Comparison of ENCODE assay signal across 1 cellular context in the genomic region with DNA sequence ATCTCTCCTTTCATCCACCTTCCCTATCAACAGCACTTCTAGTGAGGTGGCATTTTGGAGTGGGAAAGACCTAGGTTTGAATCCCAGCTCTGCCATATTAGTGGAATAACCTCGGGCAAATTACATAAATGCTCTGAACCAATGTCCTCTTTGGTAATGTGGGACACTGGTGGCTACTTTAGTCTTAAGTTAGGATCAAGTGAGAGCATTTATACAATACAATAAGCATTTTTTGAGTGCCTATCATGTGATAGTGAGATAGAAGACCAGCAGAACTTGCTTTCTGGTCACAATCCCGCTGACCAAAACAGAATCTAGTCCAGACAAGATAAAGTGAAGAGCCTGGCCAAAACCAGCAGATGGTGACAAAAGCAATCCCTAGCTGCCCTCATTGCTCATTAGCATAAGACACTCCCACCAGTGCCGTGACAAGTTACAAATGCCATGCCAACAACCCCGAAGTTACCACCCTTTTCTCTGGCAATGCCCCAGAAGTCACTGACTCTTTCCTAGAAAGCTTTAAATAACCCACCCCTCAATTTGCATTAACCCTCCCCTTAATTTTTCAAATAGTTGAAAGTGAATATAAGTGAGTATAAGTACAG.
TF ChIP-seq lines count a peak whose summit lies in the region.

No MANE protein-coding gene starts in this region.

TF ChIP-seq in HCT116, 20 proteins besides CTCF, POLR2A, EP300 and RAD21 (continued from another document):
- no peak for TF ChIP-seq CBX3 (IDR thresholded peaks at IDR 0.05; ENCODE audit: low read depth)
- no peak for TF ChIP-seq EGR1 (IDR thresholded peaks at IDR 0.05; ENCODE audit: low read depth)
- TF ChIP-seq CEBPB (IDR thresholded peaks at IDR 0.05; ENCODE audit: low read depth), result no peak
- no peak for TF ChIP-seq ELF1 (IDR thresholded peaks at IDR 0.05; ENCODE audit: borderline replicate concordance, low read depth)
- TF ChIP-seq, protein P1, sequence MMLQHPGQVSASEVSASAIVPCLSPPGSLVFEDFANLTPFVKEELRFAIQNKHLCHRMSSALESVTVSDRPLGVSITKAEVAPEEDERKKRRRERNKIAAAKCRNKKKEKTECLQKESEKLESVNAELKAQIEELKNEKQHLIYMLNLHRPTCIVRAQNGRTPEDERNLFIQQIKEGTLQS (IDR thresholded peaks at IDR 0.05), result no peak
- no peak for TF ChIP-seq ZNF274 (IDR thresholded peaks at IDR 0.05; ENCODE audit: low read depth, low read length)
- TF ChIP-seq JUND (IDR thresholded peaks at IDR 0.05), result no peak
- TF ChIP-seq, protein P2, sequence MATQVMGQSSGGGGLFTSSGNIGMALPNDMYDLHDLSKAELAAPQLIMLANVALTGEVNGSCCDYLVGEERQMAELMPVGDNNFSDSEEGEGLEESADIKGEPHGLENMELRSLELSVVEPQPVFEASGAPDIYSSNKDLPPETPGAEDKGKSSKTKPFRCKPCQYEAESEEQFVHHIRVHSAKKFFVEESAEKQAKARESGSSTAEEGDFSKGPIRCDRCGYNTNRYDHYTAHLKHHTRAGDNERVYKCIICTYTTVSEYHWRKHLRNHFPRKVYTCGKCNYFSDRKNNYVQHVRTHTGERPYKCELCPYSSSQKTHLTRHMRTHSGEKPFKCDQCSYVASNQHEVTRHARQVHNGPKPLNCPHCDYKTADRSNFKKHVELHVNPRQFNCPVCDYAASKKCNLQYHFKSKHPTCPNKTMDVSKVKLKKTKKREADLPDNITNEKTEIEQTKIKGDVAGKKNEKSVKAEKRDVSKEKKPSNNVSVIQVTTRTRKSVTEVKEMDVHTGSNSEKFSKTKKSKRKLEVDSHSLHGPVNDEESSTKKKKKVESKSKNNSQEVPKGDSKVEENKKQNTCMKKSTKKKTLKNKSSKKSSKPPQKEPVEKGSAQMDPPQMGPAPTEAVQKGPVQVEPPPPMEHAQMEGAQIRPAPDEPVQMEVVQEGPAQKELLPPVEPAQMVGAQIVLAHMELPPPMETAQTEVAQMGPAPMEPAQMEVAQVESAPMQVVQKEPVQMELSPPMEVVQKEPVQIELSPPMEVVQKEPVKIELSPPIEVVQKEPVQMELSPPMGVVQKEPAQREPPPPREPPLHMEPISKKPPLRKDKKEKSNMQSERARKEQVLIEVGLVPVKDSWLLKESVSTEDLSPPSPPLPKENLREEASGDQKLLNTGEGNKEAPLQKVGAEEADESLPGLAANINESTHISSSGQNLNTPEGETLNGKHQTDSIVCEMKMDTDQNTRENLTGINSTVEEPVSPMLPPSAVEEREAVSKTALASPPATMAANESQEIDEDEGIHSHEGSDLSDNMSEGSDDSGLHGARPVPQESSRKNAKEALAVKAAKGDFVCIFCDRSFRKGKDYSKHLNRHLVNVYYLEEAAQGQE (IDR thresholded peaks at IDR 0.05; ENCODE audit: low read depth), result no peak
- no peak for TF ChIP-seq EZH2phosphoT487 (IDR thresholded peaks at IDR 0.05; ENCODE audit: borderline replicate concordance)
- TF ChIP-seq POLR2AphosphoS5 (IDR thresholded peaks at IDR 0.05; ENCODE audit: low read depth, low read length), result no peak
- TF ChIP-seq, protein P3, sequence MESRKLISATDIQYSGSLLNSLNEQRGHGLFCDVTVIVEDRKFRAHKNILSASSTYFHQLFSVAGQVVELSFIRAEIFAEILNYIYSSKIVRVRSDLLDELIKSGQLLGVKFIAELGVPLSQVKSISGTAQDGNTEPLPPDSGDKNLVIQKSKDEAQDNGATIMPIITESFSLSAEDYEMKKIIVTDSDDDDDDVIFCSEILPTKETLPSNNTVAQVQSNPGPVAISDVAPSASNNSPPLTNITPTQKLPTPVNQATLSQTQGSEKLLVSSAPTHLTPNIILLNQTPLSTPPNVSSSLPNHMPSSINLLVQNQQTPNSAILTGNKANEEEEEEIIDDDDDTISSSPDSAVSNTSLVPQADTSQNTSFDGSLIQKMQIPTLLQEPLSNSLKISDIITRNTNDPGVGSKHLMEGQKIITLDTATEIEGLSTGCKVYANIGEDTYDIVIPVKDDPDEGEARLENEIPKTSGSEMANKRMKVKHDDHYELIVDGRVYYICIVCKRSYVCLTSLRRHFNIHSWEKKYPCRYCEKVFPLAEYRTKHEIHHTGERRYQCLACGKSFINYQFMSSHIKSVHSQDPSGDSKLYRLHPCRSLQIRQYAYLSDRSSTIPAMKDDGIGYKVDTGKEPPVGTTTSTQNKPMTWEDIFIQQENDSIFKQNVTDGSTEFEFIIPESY (IDR thresholded peaks at IDR 0.05; ENCODE audit: extremely low read depth, insufficient replicate concordance, low read length), result no peak
